Comparison of ENCODE assay signal across 3 cellular contexts in the genomic region with DNA sequence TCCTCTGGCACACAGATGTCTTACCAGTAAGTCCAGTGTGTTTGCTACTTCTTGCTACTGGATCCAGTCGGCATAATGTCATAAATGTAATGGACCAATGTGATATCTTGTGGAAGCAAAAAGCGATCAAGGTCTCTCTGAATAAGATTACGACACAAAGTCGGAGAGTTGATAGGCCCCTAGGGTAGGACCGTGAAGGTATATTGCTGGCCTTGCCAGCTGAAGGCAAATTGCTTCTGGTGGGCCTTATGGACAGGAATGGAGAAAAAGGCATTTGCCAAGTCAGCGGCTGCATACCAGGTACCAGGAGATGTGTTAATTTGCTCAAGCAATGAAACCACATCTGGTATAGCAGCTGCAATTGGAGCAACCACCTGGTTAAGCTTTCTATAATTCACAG.
DNase-seq lines count a peak whose midpoint lies in the region; TF ChIP-seq lines count a peak whose summit lies in the region.
"Not testable (repeated sequence)": the region's sequence is repeated elsewhere in the genome, so short reads cannot be mapped to it uniquely, and the experiment has no call there.

No MANE protein-coding gene starts in this region.

- H3K4me1 ChIP-seq in HEK293 (ENCODE audit: control insufficient read depth, insufficient read depth, low read length) = not testable (repeated sequence)

- H3K9me3 ChIP-seq in HEK293 (ENCODE audit: control insufficient read depth, insufficient read depth, low read depth, low read length) = not testable (repeated sequence)

- POLR2A ChIA-PET in HEK293 (lab: Yijun Ruan, JAX) = not testable (repeated sequence)

- DNase-seq in DMS 273 (lab: John Stamatoyannopoulos, UW; ENCODE audit: unreplicated experiment) (peak; percentile 74), DMS 273 treated with DMSO at 0.1 percent for 48 hours (lab: John Stamatoyannopoulos, UW) (peak; percentile 25)

- H3K4me3 ChIP-seq in HEK293 (ENCODE audit: low read depth, low read length) = not testable (repeated sequence)

- H3K36me3 ChIP-seq in HEK293 (ENCODE audit: control insufficient read depth in 2 of 2, insufficient read depth in 1 of 2, low read length in 2 of 2) = peaks cover 38 to 85% of the 10 kb centered on the region in 2 experiments

- not testable (repeated sequence) for TF ChIP-seq CTCF in HEK293 (tag by site-specific recombination; IDR thresholded peaks at IDR 0.05)

- CTCF ChIA-PET in HEK293 (lab: Yijun Ruan, JAX) = not testable (repeated sequence)

- H3K27ac ChIP-seq in HEK293 (ENCODE audit: extremely low read depth, low read depth, low read length) = not testable (repeated sequence)

TF ChIP-seq in HEK293, 187 proteins besides CTCF, POLR2A, EP300 and RAD21:
- peak; percentile 94 for TF ChIP-seq ZNF157 (tag by site-specific recombination; IDR thresholded peaks at IDR 0.05)
